ENCODE assay signal across 1 cellular context in the genomic region with DNA sequence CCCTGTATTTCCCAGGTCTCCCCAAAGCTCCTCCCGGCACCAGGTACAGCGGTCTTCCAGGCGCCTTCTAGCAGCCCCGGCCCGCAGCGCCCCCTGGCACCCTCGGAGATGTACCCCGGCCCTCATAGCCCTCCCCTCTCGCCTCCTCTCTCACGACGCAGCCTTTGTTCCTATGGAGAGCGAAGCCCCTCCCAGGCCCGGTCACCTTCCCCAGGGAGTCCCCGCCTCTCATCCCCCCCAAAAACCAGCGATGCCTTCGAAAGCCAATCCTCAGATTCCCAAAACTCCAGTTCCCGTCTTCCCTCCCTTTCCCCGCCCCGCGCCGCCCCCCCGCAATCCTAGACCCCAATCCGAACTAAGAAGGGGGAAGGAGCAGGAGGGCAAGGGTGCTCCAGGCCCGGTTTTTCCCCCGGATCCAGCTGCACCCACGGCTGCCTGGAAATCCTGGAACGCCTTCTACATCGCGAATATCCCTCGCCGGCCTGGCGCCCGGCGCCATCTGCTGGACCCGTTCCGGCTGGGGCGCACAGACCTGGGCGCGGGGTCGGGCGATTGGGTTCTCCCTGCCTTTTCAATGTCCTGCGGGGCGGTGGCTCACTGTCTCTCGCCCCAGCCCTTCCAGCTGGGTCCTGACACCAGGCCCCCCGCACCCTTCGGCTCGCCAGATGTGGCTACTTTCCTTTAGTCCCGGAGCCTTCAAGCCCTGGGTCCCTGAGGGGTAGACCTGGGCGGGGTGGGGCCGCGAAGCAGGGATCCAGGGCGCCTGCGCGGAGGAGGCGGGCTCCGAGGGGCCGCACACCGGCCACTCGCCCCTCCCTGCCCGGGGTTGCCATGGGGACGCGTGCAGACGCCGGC.
TF ChIP-seq lines count a peak whose summit lies in the region.

A gene with protein sequence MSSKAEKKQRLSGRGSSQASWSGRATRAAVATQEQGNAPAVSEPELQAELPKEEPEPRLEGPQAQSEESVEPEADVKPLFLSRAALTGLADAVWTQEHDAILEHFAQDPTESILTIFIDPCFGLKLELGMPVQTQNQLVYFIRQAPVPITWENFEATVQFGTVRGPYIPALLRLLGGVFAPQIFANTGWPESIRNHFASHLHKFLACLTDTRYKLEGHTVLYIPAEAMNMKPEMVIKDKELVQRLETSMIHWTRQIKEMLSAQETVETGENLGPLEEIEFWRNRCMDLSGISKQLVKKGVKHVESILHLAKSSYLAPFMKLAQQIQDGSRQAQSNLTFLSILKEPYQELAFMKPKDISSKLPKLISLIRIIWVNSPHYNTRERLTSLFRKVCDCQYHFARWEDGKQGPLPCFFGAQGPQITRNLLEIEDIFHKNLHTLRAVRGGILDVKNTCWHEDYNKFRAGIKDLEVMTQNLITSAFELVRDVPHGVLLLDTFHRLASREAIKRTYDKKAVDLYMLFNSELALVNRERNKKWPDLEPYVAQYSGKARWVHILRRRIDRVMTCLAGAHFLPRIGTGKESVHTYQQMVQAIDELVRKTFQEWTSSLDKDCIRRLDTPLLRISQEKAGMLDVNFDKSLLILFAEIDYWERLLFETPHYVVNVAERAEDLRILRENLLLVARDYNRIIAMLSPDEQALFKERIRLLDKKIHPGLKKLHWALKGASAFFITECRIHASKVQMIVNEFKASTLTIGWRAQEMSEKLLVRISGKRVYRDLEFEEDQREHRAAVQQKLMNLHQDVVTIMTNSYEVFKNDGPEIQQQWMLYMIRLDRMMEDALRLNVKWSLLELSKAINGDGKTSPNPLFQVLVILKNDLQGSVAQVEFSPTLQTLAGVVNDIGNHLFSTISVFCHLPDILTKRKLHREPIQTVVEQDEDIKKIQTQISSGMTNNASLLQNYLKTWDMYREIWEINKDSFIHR (N-terminal part only) (plus strand): TSS at position 844 of the 855 bp plus-strand sequence. CDS start 1,991 bp downstream, outside the sequence.

TF ChIP-seq in HepG2, 621 proteins besides CTCF, POLR2A, EP300 and RAD21 (continued from another document and continues in another):
- TF ChIP-seq ZSCAN12 (CRISPR knock-in tag; IDR thresholded peaks at IDR 0.05) (no peak), ZNF296 (CRISPR knock-in tag; conservative IDR thresholded peaks at IDR 0.05) (no peak), NR2F1 (CRISPR knock-in tag; IDR thresholded peaks at IDR 0.05) (no peak), SIN3B (IDR thresholded peaks at IDR 0.05; ENCODE audit: low read length) (no peak), ZNF205 (CRISPR knock-in tag; IDR thresholded peaks at IDR 0.05) (0 out of 2 replicates have a peak, but pooled peaks have one; percentile 55), SMAD9 (CRISPR knock-in tag; IDR thresholded peaks at IDR 0.05) (0 out of 2 replicates have a peak, but pooled peaks have one; percentile 47), NONO (IDR thresholded peaks at IDR 0.05) (no peak), NONO (CRISPR knock-in tag; conservative IDR thresholded peaks at IDR 0.05) (peak; percentile 57; the same call in 1 of the 2 replicates), ZNF20 (CRISPR knock-in tag; IDR thresholded peaks at IDR 0.05) (no peak), ZNF564 (CRISPR knock-in tag; IDR thresholded peaks at IDR 0.05) (no peak), ZFP1 (CRISPR knock-in tag; IDR thresholded peaks at IDR 0.05) (no peak), ZNF556 (CRISPR knock-in tag; IDR thresholded peaks at IDR 0.05; ENCODE audit: borderline replicate concordance) (peak; percentile 81), BHLHE40 (IDR thresholded peaks at IDR 0.05; ENCODE audit: low read length) (0 out of 2 replicates have a peak, but pooled peaks have one; percentile 38), SAP130 (CRISPR knock-in tag; IDR thresholded peaks at IDR 0.05; ENCODE audit: low read depth) (peak; percentile 63), RFX5 (IDR thresholded peaks at IDR 0.05; ENCODE audit: low read depth, low read length) (no peak), ZFX (CRISPR knock-in tag; IDR thresholded peaks at IDR 0.05; ENCODE audit: low read depth) (peak; percentile 55), NR2F6 (IDR thresholded peaks at IDR 0.05) (no peak), NR2F6 (CRISPR knock-in tag; IDR thresholded peaks at IDR 0.05) (0 out of 2 replicates have a peak, but pooled peaks have one; percentile 28), PCBP1 (IDR thresholded peaks at IDR 0.05; ENCODE audit: borderline replicate concordance, low read depth, low read length) (0 out of 2 replicates have a peak, but pooled peaks have one; percentile 51)
- TF ChIP-seq, protein P1, sequence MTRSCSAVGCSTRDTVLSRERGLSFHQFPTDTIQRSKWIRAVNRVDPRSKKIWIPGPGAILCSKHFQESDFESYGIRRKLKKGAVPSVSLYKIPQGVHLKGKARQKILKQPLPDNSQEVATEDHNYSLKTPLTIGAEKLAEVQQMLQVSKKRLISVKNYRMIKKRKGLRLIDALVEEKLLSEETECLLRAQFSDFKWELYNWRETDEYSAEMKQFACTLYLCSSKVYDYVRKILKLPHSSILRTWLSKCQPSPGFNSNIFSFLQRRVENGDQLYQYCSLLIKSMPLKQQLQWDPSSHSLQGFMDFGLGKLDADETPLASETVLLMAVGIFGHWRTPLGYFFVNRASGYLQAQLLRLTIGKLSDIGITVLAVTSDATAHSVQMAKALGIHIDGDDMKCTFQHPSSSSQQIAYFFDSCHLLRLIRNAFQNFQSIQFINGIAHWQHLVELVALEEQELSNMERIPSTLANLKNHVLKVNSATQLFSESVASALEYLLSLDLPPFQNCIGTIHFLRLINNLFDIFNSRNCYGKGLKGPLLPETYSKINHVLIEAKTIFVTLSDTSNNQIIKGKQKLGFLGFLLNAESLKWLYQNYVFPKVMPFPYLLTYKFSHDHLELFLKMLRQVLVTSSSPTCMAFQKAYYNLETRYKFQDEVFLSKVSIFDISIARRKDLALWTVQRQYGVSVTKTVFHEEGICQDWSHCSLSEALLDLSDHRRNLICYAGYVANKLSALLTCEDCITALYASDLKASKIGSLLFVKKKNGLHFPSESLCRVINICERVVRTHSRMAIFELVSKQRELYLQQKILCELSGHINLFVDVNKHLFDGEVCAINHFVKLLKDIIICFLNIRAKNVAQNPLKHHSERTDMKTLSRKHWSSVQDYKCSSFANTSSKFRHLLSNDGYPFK (CRISPR knock-in tag; IDR thresholded peaks at IDR 0.05; ENCODE audit: borderline replicate concordance), result 0 out of 2 replicates have a peak, but pooled peaks have one; percentile 5
- TF ChIP-seq, protein P2, sequence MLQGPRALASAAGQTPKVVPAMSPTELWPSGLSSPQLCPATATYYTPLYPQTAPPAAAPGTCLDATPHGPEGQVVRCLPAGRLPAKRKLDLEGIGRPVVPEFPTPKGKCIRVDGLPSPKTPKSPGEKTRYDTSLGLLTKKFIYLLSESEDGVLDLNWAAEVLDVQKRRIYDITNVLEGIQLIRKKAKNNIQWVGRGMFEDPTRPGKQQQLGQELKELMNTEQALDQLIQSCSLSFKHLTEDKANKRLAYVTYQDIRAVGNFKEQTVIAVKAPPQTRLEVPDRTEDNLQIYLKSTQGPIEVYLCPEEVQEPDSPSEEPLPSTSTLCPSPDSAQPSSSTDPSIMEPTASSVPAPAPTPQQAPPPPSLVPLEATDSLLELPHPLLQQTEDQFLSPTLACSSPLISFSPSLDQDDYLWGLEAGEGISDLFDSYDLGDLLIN (CRISPR knock-in tag; IDR thresholded peaks at IDR 0.05; ENCODE audit: borderline replicate concordance), result no peak
- TF ChIP-seq, protein P3, sequence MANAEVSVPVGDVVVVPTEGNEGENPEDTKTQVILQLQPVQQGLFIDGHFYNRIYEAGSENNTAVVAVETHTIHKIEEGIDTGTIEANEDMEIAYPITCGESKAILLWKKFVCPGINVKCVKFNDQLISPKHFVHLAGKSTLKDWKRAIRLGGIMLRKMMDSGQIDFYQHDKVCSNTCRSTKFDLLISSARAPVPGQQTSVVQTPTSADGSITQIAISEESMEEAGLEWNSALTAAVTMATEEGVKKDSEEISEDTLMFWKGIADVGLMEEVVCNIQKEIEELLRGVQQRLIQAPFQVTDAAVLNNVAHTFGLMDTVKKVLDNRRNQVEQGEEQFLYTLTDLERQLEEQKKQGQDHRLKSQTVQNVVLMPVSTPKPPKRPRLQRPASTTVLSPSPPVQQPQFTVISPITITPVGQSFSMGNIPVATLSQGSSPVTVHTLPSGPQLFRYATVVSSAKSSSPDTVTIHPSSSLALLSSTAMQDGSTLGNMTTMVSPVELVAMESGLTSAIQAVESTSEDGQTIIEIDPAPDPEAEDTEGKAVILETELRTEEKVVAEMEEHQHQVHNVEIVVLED (CRISPR knock-in tag; IDR thresholded peaks at IDR 0.05; ENCODE audit: borderline replicate concordance), result peak; percentile 21; the same call in 1 of the 2 replicates
- TF ChIP-seq, protein P4, sequence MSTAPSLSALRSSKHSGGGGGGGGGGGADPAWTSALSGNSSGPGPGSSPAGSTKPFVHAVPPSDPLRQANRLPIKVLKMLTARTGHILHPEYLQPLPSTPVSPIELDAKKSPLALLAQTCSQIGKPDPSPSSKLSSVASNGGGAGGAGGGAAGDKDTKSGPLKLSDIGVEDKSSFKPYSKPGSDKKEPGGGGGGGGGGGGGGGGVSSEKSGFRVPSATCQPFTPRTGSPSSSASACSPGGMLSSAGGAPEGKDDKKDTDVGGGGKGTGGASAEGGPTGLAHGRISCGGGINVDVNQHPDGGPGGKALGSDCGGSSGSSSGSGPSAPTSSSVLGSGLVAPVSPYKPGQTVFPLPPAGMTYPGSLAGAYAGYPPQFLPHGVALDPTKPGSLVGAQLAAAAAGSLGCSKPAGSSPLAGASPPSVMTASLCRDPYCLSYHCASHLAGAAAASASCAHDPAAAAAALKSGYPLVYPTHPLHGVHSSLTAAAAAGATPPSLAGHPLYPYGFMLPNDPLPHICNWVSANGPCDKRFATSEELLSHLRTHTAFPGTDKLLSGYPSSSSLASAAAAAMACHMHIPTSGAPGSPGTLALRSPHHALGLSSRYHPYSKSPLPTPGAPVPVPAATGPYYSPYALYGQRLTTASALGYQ (CRISPR knock-in tag; IDR thresholded peaks at IDR 0.05), result 0 out of 2 replicates have a peak, but pooled peaks have one; percentile 19
- TF ChIP-seq, protein P5, sequence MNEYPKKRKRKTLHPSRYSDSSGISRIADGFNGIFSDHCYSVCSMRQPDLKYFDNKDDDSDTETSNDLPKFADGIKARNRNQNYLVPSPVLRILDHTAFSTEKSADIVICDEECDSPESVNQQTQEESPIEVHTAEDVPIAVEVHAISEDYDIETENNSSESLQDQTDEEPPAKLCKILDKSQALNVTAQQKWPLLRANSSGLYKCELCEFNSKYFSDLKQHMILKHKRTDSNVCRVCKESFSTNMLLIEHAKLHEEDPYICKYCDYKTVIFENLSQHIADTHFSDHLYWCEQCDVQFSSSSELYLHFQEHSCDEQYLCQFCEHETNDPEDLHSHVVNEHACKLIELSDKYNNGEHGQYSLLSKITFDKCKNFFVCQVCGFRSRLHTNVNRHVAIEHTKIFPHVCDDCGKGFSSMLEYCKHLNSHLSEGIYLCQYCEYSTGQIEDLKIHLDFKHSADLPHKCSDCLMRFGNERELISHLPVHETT (CRISPR knock-in tag; conservative IDR thresholded peaks at IDR 0.05), result no peak
- TF ChIP-seq, protein P6, sequence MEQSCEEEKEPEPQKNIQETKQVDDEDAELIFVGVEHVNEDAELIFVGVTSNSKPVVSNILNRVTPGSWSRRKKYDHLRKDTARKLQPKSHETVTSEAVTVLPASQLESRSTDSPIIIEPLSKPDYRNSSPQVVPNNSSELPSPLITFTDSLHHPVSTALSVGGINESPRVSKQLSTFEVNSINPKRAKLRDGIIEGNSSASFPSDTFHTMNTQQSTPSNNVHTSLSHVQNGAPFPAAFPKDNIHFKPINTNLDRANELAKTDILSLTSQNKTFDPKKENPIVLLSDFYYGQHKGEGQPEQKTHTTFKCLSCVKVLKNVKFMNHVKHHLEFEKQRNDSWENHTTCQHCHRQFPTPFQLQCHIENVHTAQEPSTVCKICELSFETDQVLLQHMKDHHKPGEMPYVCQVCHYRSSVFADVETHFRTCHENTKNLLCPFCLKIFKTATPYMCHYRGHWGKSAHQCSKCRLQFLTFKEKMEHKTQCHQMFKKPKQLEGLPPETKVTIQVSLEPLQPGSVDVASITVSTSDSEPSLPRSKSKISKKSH (CRISPR knock-in tag; IDR thresholded peaks at IDR 0.05; ENCODE audit: borderline replicate concordance), result peak; percentile 43; the same call in 1 of the 2 replicates
- TF ChIP-seq, protein P7, sequence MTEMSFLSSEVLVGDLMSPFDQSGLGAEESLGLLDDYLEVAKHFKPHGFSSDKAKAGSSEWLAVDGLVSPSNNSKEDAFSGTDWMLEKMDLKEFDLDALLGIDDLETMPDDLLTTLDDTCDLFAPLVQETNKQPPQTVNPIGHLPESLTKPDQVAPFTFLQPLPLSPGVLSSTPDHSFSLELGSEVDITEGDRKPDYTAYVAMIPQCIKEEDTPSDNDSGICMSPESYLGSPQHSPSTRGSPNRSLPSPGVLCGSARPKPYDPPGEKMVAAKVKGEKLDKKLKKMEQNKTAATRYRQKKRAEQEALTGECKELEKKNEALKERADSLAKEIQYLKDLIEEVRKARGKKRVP (CRISPR knock-in tag; IDR thresholded peaks at IDR 0.05), result no peak
- TF ChIP-seq, protein P8, sequence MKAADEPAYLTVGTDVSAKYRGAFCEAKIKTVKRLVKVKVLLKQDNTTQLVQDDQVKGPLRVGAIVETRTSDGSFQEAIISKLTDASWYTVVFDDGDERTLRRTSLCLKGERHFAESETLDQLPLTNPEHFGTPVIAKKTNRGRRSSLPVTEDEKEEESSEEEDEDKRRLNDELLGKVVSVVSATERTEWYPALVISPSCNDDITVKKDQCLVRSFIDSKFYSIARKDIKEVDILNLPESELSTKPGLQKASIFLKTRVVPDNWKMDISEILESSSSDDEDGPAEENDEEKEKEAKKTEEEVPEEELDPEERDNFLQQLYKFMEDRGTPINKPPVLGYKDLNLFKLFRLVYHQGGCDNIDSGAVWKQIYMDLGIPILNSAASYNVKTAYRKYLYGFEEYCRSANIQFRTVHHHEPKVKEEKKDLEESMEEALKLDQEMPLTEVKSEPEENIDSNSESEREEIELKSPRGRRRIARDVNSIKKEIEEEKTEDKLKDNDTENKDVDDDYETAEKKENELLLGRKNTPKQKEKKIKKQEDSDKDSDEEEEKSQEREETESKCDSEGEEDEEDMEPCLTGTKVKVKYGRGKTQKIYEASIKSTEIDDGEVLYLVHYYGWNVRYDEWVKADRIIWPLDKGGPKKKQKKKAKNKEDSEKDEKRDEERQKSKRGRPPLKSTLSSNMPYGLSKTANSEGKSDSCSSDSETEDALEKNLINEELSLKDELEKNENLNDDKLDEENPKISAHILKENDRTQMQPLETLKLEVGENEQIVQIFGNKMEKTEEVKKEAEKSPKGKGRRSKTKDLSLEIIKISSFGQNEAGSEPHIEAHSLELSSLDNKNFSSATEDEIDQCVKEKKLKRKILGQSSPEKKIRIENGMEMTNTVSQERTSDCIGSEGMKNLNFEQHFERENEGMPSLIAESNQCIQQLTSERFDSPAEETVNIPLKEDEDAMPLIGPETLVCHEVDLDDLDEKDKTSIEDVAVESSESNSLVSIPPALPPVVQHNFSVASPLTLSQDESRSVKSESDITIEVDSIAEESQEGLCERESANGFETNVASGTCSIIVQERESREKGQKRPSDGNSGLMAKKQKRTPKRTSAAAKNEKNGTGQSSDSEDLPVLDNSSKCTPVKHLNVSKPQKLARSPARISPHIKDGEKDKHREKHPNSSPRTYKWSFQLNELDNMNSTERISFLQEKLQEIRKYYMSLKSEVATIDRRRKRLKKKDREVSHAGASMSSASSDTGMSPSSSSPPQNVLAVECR (CRISPR knock-in tag; IDR thresholded peaks at IDR 0.05; ENCODE audit: borderline replicate concordance), result peak; percentile 50; the same call in 1 of the 2 replicates
- TF ChIP-seq, protein P9, sequence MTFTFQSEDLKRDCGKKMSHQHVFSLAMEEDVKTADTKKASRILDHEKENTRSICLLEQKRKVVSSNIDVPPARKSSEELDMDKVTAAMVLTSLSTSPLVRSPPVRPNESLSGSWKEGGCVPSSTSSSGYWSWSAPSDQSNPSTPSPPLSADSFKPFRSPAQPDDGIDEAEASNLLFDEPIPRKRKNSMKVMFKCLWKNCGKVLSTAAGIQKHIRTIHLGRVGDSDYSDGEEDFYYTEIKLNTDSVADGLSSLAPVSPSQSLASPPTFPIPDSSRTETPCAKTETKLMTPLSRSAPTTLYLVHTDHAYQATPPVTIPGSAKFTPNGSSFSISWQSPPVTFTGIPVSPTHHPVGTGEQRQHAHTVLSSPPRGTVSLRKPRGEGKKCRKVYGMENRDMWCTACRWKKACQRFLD (CRISPR knock-in tag; IDR thresholded peaks at IDR 0.05; ENCODE audit: borderline replicate concordance), result 0 out of 2 replicates have a peak, but pooled peaks have one; percentile 17
